ENCODE assay signal across 29 cellular contexts in genomic region chr21:32658524-32658923, GRCh38.
"Had no signal": no experiment of that assay in that cellular context is flagged by ENCODE, and none has a peak within 500 bp of the region (broad histone marks: within the 10 kb centered on the region; RNA-seq: fewer than 3 reads in every experiment).

No MANE protein-coding gene starts in this region.

- H3K9me3 ChIP-seq: gastrocnemius medialis had no signal

- H3K4me1 Mint-ChIP-seq: activated CD4-positive, alpha-beta T cell treated with anti-CD3 and anti-CD28 coated beads for 36 hours; activated CD8-positive, alpha-beta memory T cell treated with anti-CD3 and anti-CD28 coated beads, Interleukin-2, amount 10 ng/mL, durations not matched to agents 7 days and 5 days; activated T-helper 17 cell treated with anti-CD3 and anti-CD28 coated beads, Interleukin-2, amount 50 U/mL, for 72 hours; central memory CD8-positive, alpha-beta T cell had no signal

- H3K4me3 ChIP-seq: gastrocnemius medialis had no signal

- H3K27ac ChIP-seq: brain microvascular endothelial cell, epithelial cell of prostate, foreskin keratinocyte, gastrocnemius medialis had no signal

- DNase-seq: activated CD4-positive, alpha-beta memory T cell treated with anti-CD3 and anti-CD28 coated beads for 36 hours; activated CD4-positive, alpha-beta T cell treated with anti-CD3 and anti-CD28 coated beads for 36 hours; activated CD4-positive, alpha-beta T cell treated with anti-CD3 and anti-CD28 coated beads, Interleukin-2, amount 10 ng/mL, durations not matched to agents 24 days and 14 days; activated CD4-positive, CD25-positive, alpha-beta regulatory T cell; activated CD4-positive, CD25-positive, alpha-beta regulatory T cell treated with anti-CD3 and anti-CD28 coated beads, Interleukin-2, amount 50 U/mL, for 72 hours; activated CD8-positive, alpha-beta memory T cell treated with anti-CD3 and anti-CD28 coated beads, Interleukin-2, amount 10 ng/mL, durations not matched to agents 7 days and 5 days; activated CD8-positive, alpha-beta memory T cell treated with anti-CD3 and anti-CD28 coated beads, Interleukin-2, amount 50 U/mL, for 4 hours; activated CD8-positive, alpha-beta T cell treated with anti-CD3 and anti-CD28 coated beads, Interleukin-2, amount 10 ng/mL, durations not matched to agents 7 days and 5 days; activated effector memory CD4-positive, alpha-beta T cell treated with Interleukin-2 at 50 U/mL for 16 hours; activated gamma-delta T cell treated with Interleukin-2 at 50 U/mL for 16 hours; activated naive CD4-positive, alpha-beta T cell treated with anti-CD3 and anti-CD28 coated beads, Interleukin-2, amount 50 U/mL, for 16 hours; activated naive CD4-positive, alpha-beta T cell treated with Interleukin-2 at 50 U/mL for 16 hours; activated T-cell treated with anti-CD3 and anti-CD28 coated beads, Interleukin-2, amount 50 U/mL, for 24 hours; amniotic stem cell; anterior cingulate cortex; brain microvascular endothelial cell; cortex of kidney; dermis blood vessel endothelial cell; effector CD4-positive, alpha-beta T cell; effector memory CD8-positive, alpha-beta T cell; foreskin keratinocyte; gastrocnemius medialis; T-helper 1 cell; T-helper 2 cell had no signal

- ATAC-seq: activated CD4-positive, alpha-beta T cell treated with anti-CD3 and anti-CD28 coated beads for 36 hours; activated CD8-positive, alpha-beta memory T cell treated with anti-CD3 and anti-CD28 coated beads, Interleukin-2, amount 10 ng/mL, durations not matched to agents 7 days and 5 days; activated CD8-positive, alpha-beta T cell treated with anti-CD3 and anti-CD28 coated beads, Interleukin-2, amount 10 ng/mL, durations not matched to agents 7 days and 5 days; activated T-helper 17 cell treated with anti-CD3 and anti-CD28 coated beads, Interleukin-2, amount 50 U/mL, for 72 hours; effector memory CD8-positive, alpha-beta T cell; esophagus mucosa; foreskin keratinocyte; gastrocnemius medialis had no signal

- H3K27ac Mint-ChIP-seq: activated CD4-positive, alpha-beta memory T cell treated with anti-CD3 and anti-CD28 coated beads for 36 hours; activated CD4-positive, alpha-beta T cell treated with anti-CD3 and anti-CD28 coated beads for 36 hours; activated CD4-positive, alpha-beta T cell treated with anti-CD3 and anti-CD28 coated beads, Interleukin-2, amount 10 ng/mL, durations not matched to agents 24 days and 14 days; activated CD8-positive, alpha-beta memory T cell treated with anti-CD3 and anti-CD28 coated beads, Interleukin-2, amount 10 ng/mL, durations not matched to agents 7 days and 5 days; activated CD8-positive, alpha-beta T cell treated with anti-CD3 and anti-CD28 coated beads, Interleukin-2, amount 10 ng/mL, durations not matched to agents 7 days and 5 days; activated naive CD8-positive, alpha-beta T cell; activated T-cell treated with anti-CD3 and anti-CD28 coated beads, Interleukin-2, amount 50 U/mL, for 24 hours; activated T-helper 17 cell treated with anti-CD3 and anti-CD28 coated beads, Interleukin-2, amount 50 U/mL, for 72 hours; effector memory CD8-positive, alpha-beta T cell had no signal

- H3K27me3 Mint-ChIP-seq: activated CD4-positive, alpha-beta memory T cell treated with anti-CD3 and anti-CD28 coated beads for 36 hours; activated CD4-positive, alpha-beta T cell treated with anti-CD3 and anti-CD28 coated beads for 36 hours; activated CD4-positive, alpha-beta T cell treated with anti-CD3 and anti-CD28 coated beads, Interleukin-2, amount 10 ng/mL, durations not matched to agents 24 days and 14 days; activated CD8-positive, alpha-beta memory T cell treated with anti-CD3 and anti-CD28 coated beads, Interleukin-2, amount 10 ng/mL, durations not matched to agents 7 days and 5 days; activated naive CD8-positive, alpha-beta T cell; activated T-cell treated with anti-CD3 and anti-CD28 coated beads, Interleukin-2, amount 50 U/mL, for 24 hours; activated T-helper 17 cell treated with anti-CD3 and anti-CD28 coated beads, Interleukin-2, amount 50 U/mL, for 72 hours; central memory CD8-positive, alpha-beta T cell; effector memory CD8-positive, alpha-beta T cell had no signal

- H3K9me3 Mint-ChIP-seq: activated CD4-positive, alpha-beta memory T cell treated with anti-CD3 and anti-CD28 coated beads for 36 hours; activated CD4-positive, alpha-beta T cell treated with anti-CD3 and anti-CD28 coated beads, Interleukin-2, amount 10 ng/mL, durations not matched to agents 24 days and 14 days; activated T-cell treated with anti-CD3 and anti-CD28 coated beads, Interleukin-2, amount 50 U/mL, for 24 hours; activated T-helper 17 cell treated with anti-CD3 and anti-CD28 coated beads, Interleukin-2, amount 50 U/mL, for 72 hours; central memory CD8-positive, alpha-beta T cell; effector memory CD8-positive, alpha-beta T cell had no signal

- H3K27me3 ChIP-seq: brain microvascular endothelial cell, foreskin keratinocyte, gastrocnemius medialis had no signal

- H3K4me3 Mint-ChIP-seq: activated CD4-positive, alpha-beta memory T cell treated with anti-CD3 and anti-CD28 coated beads for 36 hours; activated CD4-positive, alpha-beta T cell treated with anti-CD3 and anti-CD28 coated beads for 36 hours; activated CD4-positive, alpha-beta T cell treated with anti-CD3 and anti-CD28 coated beads, Interleukin-2, amount 10 ng/mL, durations not matched to agents 24 days and 14 days; activated CD8-positive, alpha-beta memory T cell treated with anti-CD3 and anti-CD28 coated beads, Interleukin-2, amount 10 ng/mL, durations not matched to agents 7 days and 5 days; activated CD8-positive, alpha-beta T cell treated with anti-CD3 and anti-CD28 coated beads, Interleukin-2, amount 10 ng/mL, durations not matched to agents 7 days and 5 days; activated naive CD8-positive, alpha-beta T cell; activated T-cell treated with anti-CD3 and anti-CD28 coated beads, Interleukin-2, amount 50 U/mL, for 24 hours; activated T-helper 17 cell treated with anti-CD3 and anti-CD28 coated beads, Interleukin-2, amount 50 U/mL, for 72 hours; central memory CD8-positive, alpha-beta T cell; effector memory CD8-positive, alpha-beta T cell had no signal

- H3K4me1 ChIP-seq: foreskin keratinocyte, gastrocnemius medialis had no signal
